Comparison of ENCODE assay signal across 20 cellular contexts in the genomic region with DNA sequence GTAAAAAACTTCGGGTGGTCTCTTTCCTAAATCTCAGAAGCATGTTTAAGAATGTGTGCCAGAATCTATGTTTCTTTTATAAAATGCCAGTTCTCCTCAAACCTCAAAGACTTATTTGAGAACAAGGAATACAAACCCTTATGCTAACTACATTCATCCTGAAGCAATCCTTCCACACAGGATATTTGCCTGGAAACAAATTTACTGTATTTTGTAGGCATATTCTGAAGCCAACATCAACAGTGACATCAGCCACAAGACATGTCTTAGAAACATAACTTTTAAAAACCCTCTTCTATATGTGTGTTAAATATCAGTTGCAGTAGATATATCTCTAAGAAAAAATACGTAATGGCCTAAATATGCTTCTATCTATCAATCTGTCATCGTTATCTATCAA.
DNase-seq lines count a peak whose midpoint lies in the region; FAIRE-seq lines count a peak whose summit lies in the region.
"Had no signal": no experiment of that assay in that cellular context is flagged by ENCODE, and none has a peak within 500 bp of the region (broad histone marks: within the 10 kb centered on the region; RNA-seq: fewer than 3 reads in every experiment).

No MANE protein-coding gene starts in this region.

- H3K36me3 ChIP-seq in skeletal muscle satellite cell (ENCODE audit: insufficient read depth, low read length): no peaks in the 10 kb centered on the region
- H3K36me3 ChIP-seq: sigmoid colon, WERI-Rb-1 had no signal

- H3K9me3 ChIP-seq in skeletal muscle satellite cell (replicated peaks; ENCODE audit: low read length): no peaks in the 10 kb centered on the region
- H3K9me3 ChIP-seq: sigmoid colon had no signal

- H3K4me2 ChIP-seq in skeletal muscle satellite cell (ENCODE audit: low read length): peak overlapping the region; percentile 36

- no peaks in the 10 kb centered on the region for H3K27me3 ChIP-seq in skeletal muscle satellite cell (ENCODE audit: control insufficient read depth, insufficient read depth, low read length)
- H3K27me3 ChIP-seq: sigmoid colon had no signal

- H3K4me3 ChIP-seq in skeletal muscle satellite cell (ENCODE audit: low read length): no peak overlapping the region
- H3K4me3 ChIP-seq: lung, sigmoid colon had no signal

- FAIRE-seq in HTR-8/SVneo (lab: Jason Lieb, UNC): no peak
- FAIRE-seq: GM12891, H54, kidney had no signal

- H3K9ac ChIP-seq in skeletal muscle satellite cell (ENCODE audit: low read depth, low read length): no peak overlapping the region

- peak; percentile 7 for DNase-seq in NCI-H748 (lab: John Stamatoyannopoulos, UW; ENCODE audit: unreplicated experiment)
- no peak for DNase-seq in NCI-H748 treated with DMSO at 0.1 percent for 48 hours (lab: John Stamatoyannopoulos, UW)
- peak; percentile 65 for DNase-seq in astrocyte of the hippocampus (ENCODE audit: low read depth, low spot score)
- DNase-seq in fibroblast of peridontal ligament (ENCODE audit: extremely low read depth): peak; percentile 86
- no peak for DNase-seq in NCI-H1694 treated with DMSO at 0.1 percent for 48 hours (lab: John Stamatoyannopoulos, UW)
- DNase-seq in HTR-8/SVneo (ENCODE audit: insufficient read length, low spot score): no peak
- no peak for DNase-seq in activated naive CD4-positive, alpha-beta T cell treated with anti-CD3 and anti-CD28 coated beads, Interleukin-2, amount 50 U/mL, for 16 hours
- DNase-seq: activated CD4-positive, alpha-beta T cell treated with anti-CD3 and anti-CD28 coated beads, Interleukin-2, amount 10 ng/mL, durations not matched to agents 7 days and 5 days; aorta; cerebellar nuclear complex; kidney; NCI-H1092; NCI-H1930; NCI-H774; sigmoid colon; WERI-Rb-1 had no signal

- H3K4me1 ChIP-seq in skeletal muscle satellite cell (ENCODE audit: control insufficient read depth, insufficient read depth, low read length): peaks cover 10% of the 10 kb centered on the region
- H3K4me1 ChIP-seq: sigmoid colon had no signal

Comparison
In these comparisons a context has a peak if more than half of its experiments do, and no peak if none do; other contexts are left out.
1. DNase-seq: peak in NCI-H748 (single experiment), astrocyte of the hippocampus (single experiment) and fibroblast of peridontal ligament (single experiment); none in NCI-H748 treated with DMSO at 0.1 percent for 48 hours (single experiment), NCI-H1694 treated with DMSO at 0.1 percent for 48 hours (single experiment), HTR-8/SVneo (single experiment) and activated naive CD4-positive, alpha-beta T cell treated with anti-CD3 and anti-CD28 coated beads, Interleukin-2, amount 50 U/mL, for 16 hours (single experiment).